2 cellular contexts compared by ENCODE assay signal in the genomic region with DNA sequence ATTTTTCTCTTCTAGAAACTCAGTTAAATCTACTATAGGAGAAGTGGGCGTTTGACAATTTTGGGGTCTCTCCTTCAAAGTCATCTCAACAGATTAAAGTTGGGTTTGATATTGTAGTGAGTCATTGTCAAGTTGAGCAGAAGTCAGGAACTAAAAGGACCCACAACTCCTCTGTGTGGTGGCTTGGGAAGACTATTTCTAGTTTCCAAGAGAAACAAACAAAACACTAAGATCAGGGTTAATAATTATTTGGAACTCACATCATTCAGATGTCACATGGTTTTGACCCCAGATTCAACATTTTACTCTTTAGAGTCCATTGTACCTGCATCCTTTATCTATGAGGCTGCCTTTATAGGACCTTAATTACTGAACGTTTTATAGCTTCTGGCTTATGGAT.
TF ChIP-seq lines count a peak whose summit lies in the region.

No MANE protein-coding gene starts in this region.

TF ChIP-seq in GM23338, 12 proteins besides CTCF, POLR2A, EP300 and RAD21 (continued from another document):
- TF ChIP-seq, protein P1, sequence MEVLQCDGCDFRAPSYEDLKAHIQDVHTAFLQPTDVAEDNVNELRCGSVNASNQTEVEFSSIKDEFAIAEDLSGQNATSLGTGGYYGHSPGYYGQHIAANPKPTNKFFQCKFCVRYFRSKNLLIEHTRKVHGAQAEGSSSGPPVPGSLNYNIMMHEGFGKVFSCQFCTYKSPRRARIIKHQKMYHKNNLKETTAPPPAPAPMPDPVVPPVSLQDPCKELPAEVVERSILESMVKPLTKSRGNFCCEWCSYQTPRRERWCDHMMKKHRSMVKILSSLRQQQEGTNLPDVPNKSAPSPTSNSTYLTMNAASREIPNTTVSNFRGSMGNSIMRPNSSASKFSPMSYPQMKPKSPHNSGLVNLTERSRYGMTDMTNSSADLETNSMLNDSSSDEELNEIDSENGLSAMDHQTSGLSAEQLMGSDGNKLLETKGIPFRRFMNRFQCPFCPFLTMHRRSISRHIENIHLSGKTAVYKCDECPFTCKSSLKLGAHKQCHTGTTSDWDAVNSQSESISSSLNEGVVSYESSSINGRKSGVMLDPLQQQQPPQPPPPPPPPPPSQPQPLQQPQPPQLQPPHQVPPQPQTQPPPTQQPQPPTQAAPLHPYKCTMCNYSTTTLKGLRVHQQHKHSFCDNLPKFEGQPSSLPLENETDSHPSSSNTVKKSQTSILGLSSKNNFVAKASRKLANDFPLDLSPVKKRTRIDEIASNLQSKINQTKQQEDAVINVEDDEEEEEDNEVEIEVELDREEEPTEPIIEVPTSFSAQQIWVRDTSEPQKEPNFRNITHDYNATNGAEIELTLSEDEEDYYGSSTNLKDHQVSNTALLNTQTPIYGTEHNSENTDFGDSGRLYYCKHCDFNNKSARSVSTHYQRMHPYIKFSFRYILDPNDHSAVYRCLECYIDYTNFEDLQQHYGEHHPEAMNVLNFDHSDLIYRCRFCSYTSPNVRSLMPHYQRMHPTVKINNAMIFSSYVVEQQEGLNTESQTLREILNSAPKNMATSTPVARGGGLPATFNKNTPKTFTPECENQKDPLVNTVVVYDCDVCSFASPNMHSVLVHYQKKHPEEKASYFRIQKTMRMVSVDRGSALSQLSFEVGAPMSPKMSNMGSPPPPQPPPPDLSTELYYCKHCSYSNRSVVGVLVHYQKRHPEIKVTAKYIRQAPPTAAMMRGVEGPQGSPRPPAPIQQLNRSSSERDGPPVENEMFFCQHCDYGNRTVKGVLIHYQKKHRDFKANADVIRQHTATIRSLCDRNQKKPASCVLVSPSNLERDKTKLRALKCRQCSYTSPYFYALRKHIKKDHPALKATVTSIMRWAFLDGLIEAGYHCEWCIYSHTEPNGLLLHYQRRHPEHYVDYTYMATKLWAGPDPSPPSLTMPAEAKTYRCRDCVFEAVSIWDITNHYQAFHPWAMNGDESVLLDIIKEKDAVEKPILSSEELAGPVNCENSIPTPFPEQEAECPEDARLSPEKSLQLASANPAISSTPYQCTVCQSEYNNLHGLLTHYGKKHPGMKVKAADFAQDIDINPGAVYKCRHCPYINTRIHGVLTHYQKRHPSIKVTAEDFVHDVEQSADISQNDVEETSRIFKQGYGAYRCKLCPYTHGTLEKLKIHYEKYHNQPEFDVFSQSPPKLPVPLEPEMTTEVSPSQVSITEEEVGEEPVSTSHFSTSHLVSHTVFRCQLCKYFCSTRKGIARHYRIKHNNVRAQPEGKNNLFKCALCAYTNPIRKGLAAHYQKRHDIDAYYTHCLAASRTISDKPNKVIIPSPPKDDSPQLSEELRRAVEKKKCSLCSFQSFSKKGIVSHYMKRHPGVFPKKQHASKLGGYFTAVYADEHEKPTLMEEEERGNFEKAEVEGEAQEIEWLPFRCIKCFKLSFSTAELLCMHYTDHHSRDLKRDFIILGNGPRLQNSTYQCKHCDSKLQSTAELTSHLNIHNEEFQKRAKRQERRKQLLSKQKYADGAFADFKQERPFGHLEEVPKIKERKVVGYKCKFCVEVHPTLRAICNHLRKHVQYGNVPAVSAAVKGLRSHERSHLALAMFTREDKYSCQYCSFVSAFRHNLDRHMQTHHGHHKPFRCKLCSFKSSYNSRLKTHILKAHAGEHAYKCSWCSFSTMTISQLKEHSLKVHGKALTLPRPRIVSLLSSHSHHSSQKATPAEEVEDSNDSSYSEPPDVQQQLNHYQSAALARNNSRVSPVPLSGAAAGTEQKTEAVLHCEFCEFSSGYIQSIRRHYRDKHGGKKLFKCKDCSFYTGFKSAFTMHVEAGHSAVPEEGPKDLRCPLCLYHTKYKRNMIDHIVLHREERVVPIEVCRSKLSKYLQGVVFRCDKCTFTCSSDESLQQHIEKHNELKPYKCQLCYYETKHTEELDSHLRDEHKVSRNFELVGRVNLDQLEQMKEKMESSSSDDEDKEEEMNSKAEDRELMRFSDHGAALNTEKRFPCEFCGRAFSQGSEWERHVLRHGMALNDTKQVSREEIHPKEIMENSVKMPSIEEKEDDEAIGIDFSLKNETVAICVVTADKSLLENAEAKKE (CRISPR knock-in tag; IDR thresholded peaks at IDR 0.05) = no peak
- TF ChIP-seq ZNF114 (CRISPR knock-in tag; IDR thresholded peaks at IDR 0.05) (no peak), NANOG (IDR thresholded peaks at IDR 0.05; ENCODE audit: borderline replicate concordance) (no peak), JUNB (IDR thresholded peaks at IDR 0.05; ENCODE audit: unreplicated experiment) (no peak), STAT1 (IDR thresholded peaks at IDR 0.05; ENCODE audit: unreplicated experiment) (no peak), EZH2 (IDR thresholded peaks at IDR 0.05; ENCODE audit: low read depth, unreplicated experiment) (no peak), REST (IDR thresholded peaks at IDR 0.05; ENCODE audit: unreplicated experiment) (no peak), CREB1 (CRISPR knock-in tag; IDR thresholded peaks at IDR 0.05; ENCODE audit: low read depth) (no peak)
- TF ChIP-seq, protein P2, sequence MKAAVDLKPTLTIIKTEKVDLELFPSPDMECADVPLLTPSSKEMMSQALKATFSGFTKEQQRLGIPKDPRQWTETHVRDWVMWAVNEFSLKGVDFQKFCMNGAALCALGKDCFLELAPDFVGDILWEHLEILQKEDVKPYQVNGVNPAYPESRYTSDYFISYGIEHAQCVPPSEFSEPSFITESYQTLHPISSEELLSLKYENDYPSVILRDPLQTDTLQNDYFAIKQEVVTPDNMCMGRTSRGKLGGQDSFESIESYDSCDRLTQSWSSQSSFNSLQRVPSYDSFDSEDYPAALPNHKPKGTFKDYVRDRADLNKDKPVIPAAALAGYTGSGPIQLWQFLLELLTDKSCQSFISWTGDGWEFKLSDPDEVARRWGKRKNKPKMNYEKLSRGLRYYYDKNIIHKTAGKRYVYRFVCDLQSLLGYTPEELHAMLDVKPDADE (IDR thresholded peaks at IDR 0.05) = no peak

TF ChIP-seq in SK-N-SH treated with all-trans-retinoic acid at 6 μM for 48 hours, 23 proteins besides CTCF, POLR2A, EP300 and RAD21 (continued from another document):
- TF ChIP-seq CREB5 (CRISPR knock-in tag; IDR thresholded peaks at IDR 0.05; ENCODE audit: low read depth) = no peak
- no peak for TF ChIP-seq CSDC2 (CRISPR knock-in tag; IDR thresholded peaks at IDR 0.05)
- TF ChIP-seq ZNF8 (CRISPR knock-in tag; IDR thresholded peaks at IDR 0.05) = no peak
- TF ChIP-seq ZFP30 (CRISPR knock-in tag; IDR thresholded peaks at IDR 0.05) = no peak
- TF ChIP-seq TOX (CRISPR knock-in tag; IDR thresholded peaks at IDR 0.05; ENCODE audit: borderline replicate concordance) = no peak
- TF ChIP-seq ZFP3 (CRISPR knock-in tag; IDR thresholded peaks at IDR 0.05) = no peak
- TF ChIP-seq ISL1 (CRISPR knock-in tag; IDR thresholded peaks at IDR 0.05) = no peak
- TF ChIP-seq, protein P3, sequence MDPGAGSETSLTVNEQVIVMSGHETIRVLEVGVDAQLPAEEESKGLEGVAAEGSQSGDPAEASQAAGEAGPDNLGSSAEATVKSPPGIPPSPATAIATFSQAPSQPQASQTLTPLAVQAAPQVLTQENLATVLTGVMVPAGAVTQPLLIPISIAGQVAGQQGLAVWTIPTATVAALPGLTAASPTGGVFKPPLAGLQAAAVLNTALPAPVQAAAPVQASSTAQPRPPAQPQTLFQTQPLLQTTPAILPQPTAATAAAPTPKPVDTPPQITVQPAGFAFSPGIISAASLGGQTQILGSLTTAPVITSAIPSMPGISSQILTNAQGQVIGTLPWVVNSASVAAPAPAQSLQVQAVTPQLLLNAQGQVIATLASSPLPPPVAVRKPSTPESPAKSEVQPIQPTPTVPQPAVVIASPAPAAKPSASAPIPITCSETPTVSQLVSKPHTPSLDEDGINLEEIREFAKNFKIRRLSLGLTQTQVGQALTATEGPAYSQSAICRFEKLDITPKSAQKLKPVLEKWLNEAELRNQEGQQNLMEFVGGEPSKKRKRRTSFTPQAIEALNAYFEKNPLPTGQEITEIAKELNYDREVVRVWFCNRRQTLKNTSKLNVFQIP (CRISPR knock-in tag; IDR thresholded peaks at IDR 0.05; ENCODE audit: borderline replicate concordance, low read depth) = no peak
- no peak for TF ChIP-seq RARB (CRISPR knock-in tag; IDR thresholded peaks at IDR 0.05)
